12 cellular contexts compared by ENCODE assay signal in the genomic region with DNA sequence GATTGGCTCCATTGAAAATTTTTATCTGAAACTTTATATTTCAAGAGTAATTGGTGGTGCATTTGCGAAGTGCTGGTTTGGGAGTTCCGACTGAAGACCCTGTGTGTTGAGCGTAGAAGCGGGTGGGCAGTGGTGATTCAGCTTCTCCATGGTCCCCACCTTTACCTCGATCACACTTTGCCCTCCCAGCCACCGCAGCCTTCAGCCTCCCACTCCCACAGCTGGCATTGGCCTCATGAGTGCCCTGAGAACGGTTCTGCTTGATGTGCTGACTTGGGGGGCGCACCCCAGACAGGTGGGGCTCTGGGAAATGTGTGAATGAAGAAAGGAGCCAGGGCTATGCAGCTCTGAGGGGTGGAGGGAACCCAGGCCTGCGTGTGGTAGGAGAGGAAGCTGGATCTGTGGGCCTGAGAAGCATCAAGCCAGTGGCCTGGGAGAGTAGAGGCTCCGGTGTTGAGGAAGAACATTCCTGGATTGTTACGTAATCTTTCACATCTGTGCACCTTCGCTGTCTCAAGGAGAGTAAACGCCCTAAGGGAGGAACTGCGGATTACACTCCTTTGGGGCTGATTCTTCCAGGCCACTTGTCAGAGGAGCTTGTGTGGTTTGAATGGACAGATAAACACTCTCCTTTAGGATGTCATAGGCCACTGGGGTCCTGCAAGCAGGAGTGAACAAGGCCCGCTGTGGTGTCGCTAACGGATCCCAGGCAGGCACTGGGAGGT.
DNase-seq lines count a peak whose midpoint lies in the region; ATAC-seq and TF ChIP-seq lines count a peak whose summit lies in the region.
"Had no signal": no experiment of that assay in that cellular context is flagged by ENCODE, and none has a peak within 500 bp of the region (broad histone marks: within the 10 kb centered on the region; RNA-seq: fewer than 3 reads in every experiment).

No MANE protein-coding gene starts in this region.

- peaks cover 4% of the 10 kb centered on the region for H3K9me3 ChIP-seq in A673 (ENCODE audit: low read depth, low read length, poor library complexity, severe bottlenecking)

- H3K27ac Mint-ChIP-seq in HFFc6, result peak overlapping the region; percentile 87

- BruUV-seq in A673 (replicated peaks; lab: Mats Ljungman, UMichigan), result no TSS peak

- H3K36me3 Mint-ChIP-seq in HFFc6 (ENCODE audit: low read depth), result peaks cover 49% of the 10 kb centered on the region

- peaks cover 64% of the 10 kb centered on the region for H3K4me1 Mint-ChIP-seq in HFFc6 (ENCODE audit: low read depth)

- DNase-seq in A673 (ENCODE audit: low spot score), result no peak
- DNase-seq in HFFc6, result no peak
- peak; percentile 75 for DNase-seq in amniotic epithelial cell (ENCODE audit: low read depth)
- DNase-seq in left kidney (ENCODE audit: low read depth, low spot score), result peak; percentile 34
- DNase-seq in substantia nigra (lab: John Stamatoyannopoulos, UW), result no peak
- no peak for DNase-seq in stimulated activated CD8-positive, alpha-beta memory T cell treated with anti-CD3 and anti-CD28 coated beads, Interleukin-4, amount 100 ng/mL, for 48 hours
- DNase-seq: activated CD8-positive, alpha-beta memory T cell treated with anti-CD3 and anti-CD28 coated beads, Interleukin-2, amount 50 U/mL, for 48 hours; effector CD8-positive, alpha-beta T cell; NCI-H2029 treated with DMSO at 0.1 percent for 48 hours had no signal

- H3K27me3 ChIP-seq in A673 (replicated peaks; ENCODE audit: insufficient read depth, low read depth, low read length, poor library complexity), result no peaks in the 10 kb centered on the region
- H3K27me3 ChIP-seq: BLaER1 treated with 17β-estradiol and CSF1 and Interleukin-3, amounts not matched to agents 10 nM and 100 nM had no signal

- no peaks in the 10 kb centered on the region for H3K27me3 Mint-ChIP-seq in HFFc6 (ENCODE audit: insufficient read depth)

- TF ChIP-seq CTCF in A673 (conservative IDR thresholded peaks at IDR 0.05; ENCODE audit: low read depth, low read length) (no peak), HFFc6 (IDR thresholded peaks at IDR 0.05) (no peak)

- H3K9me3 Mint-ChIP-seq in HFFc6, result 0 out of 2 replicates have a peak, but pooled peaks cover 4% of the 10 kb centered on the region

- no peak for ATAC-seq in HG02623 (IDR thresholded peaks at IDR 0.05; ENCODE audit: unreplicated experiment)
- no peak for ATAC-seq in GM21529 (IDR thresholded peaks at IDR 0.05; ENCODE audit: unreplicated experiment)

- POLR2A ChIA-PET in A673 (lab: Charles Lee; ENCODE audit: low non-redundant PET), result no interaction called here

- H3K27ac ChIP-seq in A673 (ENCODE audit: low read depth, low read length, poor library complexity, severe bottlenecking) (peak overlapping the region; percentile 79), substantia nigra (ENCODE audit: low read depth, low read length, poor library complexity, severe bottlenecking) (no peak overlapping the region)
- H3K27ac ChIP-seq: BLaER1 treated with 17β-estradiol and CSF1 and Interleukin-3, amounts not matched to agents 10 nM and 100 nM had no signal

- H3K4me3 ChIP-seq in A673 (ENCODE audit: low read depth, low read length, poor library complexity, severe bottlenecking), result no peak overlapping the region
- H3K4me3 ChIP-seq: BLaER1 treated with 17β-estradiol and CSF1 and Interleukin-3, amounts not matched to agents 10 nM and 100 nM had no signal

- CTCF ChIA-PET in A673 (lab: Charles Lee), result no interaction called here

- intact Hi-C loops in A673 (cut with micrococcal nuclease; ENCODE audit: unreplicated experiment), result no loop called here

- peak overlapping the region; percentile 60 for H3K4me3 Mint-ChIP-seq in HFFc6

- no peaks in the 10 kb centered on the region for H3K36me3 ChIP-seq in A673 (ENCODE audit: insufficient read depth, low read length, poor library complexity, severe bottlenecking)
- H3K36me3 ChIP-seq: BLaER1 treated with 17β-estradiol and CSF1 and Interleukin-3, amounts not matched to agents 10 nM and 100 nM had no signal

- peaks cover 30% of the 10 kb centered on the region for H3K4me1 ChIP-seq in A673 (ENCODE audit: insufficient read depth, low read length, poor library complexity, severe bottlenecking)

Comparison
In these comparisons a context has a peak if more than half of its experiments do, and no peak if none do; other contexts are left out.
1. DNase-seq: peak in amniotic epithelial cell (single experiment) and left kidney (single experiment); none in A673 (single experiment), HFFc6 (single experiment), substantia nigra (0 of 49) and stimulated activated CD8-positive, alpha-beta memory T cell treated with anti-CD3 and anti-CD28 coated beads, Interleukin-4, amount 100 ng/mL, for 48 hours (single experiment).